8 cellular contexts compared by ENCODE assay signal in genomic region chr5:40678021-40678939, GRCh38. TPM values are rescaled to one million over a fixed set of nuclear protein-coding genes. Genes with fewer than 3 reads are reported as not detected.
DNase-seq lines count a peak whose midpoint lies in the region; ATAC-seq, FAIRE-seq and TF ChIP-seq lines count a peak whose summit lies in the region.

No MANE protein-coding gene starts in this region.

- H3K4me3 ChIP-seq in HAP-1 (peak overlapping the region; percentile 64), Peyer's patch (peak overlapping the region; percentile 66 to 82 (median 78)), endothelial cell of umbilical vein (replicated peaks in 1 of 3; ENCODE audit: insufficient read depth in 1 of 3, low read depth in 1 of 3, low read length in 3 of 3) (peak overlapping the region; percentile 45 to 76 (median 71)), pancreas (peak overlapping the region; percentile 74 to 91 (median 87))

- DNase-seq in HAP-1 (ENCODE audit: low spot score in 2 of 2) = no peak
- no peak for DNase-seq in Peyer's patch
- peak; percentile 66 for DNase-seq in endothelial cell of umbilical vein (ENCODE audit: low read depth, low spot score)
- no peak for DNase-seq in pancreas
- no peak for DNase-seq in NCI-H1048 (lab: John Stamatoyannopoulos, UW)
- no peak for DNase-seq in GDM1 (lab: John Stamatoyannopoulos, UW)
- DNase-seq in islet precursor cell = no peak

- in situ Hi-C loops in HAP-1 (cut with MboI; ENCODE audit: low sequenced_read_pairs) = loop anchor here (25.0 kb wide), 3 partner anchors 741 to 1091 kb away; no protein-coding TSS in a partner anchor

- H2AFZ ChIP-seq in endothelial cell of umbilical vein (ENCODE audit: low read depth, low read length) = no peak overlapping the region

- POLR2A ChIA-PET in endothelial cell of umbilical vein (lab: Charles Lee) = interaction anchor here (0.7 to 2.1 kb wide), 5 partner anchors 12 to 455 kb away, joined by 3 to 13 read pairs (median 6); no protein-coding TSS in a partner anchor

- peak overlapping the region; percentile 81 for H3K9ac ChIP-seq in endothelial cell of umbilical vein (replicated peaks; ENCODE audit: extremely low read depth, insufficient read depth, low read length)

- H3K27ac ChIP-seq in Peyer's patch (peak overlapping the region; percentile 81 to 94 (median 93)), endothelial cell of umbilical vein (ENCODE audit: insufficient read depth, low read depth, low read length) (peak overlapping the region; percentile 76), pancreas (peak overlapping the region; percentile 66 to 95 (median 84))

- peaks cover 4% of the 10 kb centered on the region; the same call in 1 of the 2 replicates for H3K4me1 ChIP-seq in HAP-1
- H3K4me1 ChIP-seq in Peyer's patch = peaks cover 0 to 19% (median 0%) of the 10 kb centered on the region in 4 donors
- peaks cover 26% of the 10 kb centered on the region for H3K4me1 ChIP-seq in endothelial cell of umbilical vein (ENCODE audit: control insufficient read depth, extremely low read depth, insufficient read depth, low read length)
- H3K4me1 ChIP-seq in pancreas = peaks cover 0 to 21% (median 9%) of the 10 kb centered on the region in 3 donors

- H3K79me2 ChIP-seq in endothelial cell of umbilical vein (ENCODE audit: control insufficient read depth, insufficient read depth, low read length) = peaks cover 54% of the 10 kb centered on the region

- FAIRE-seq in endothelial cell of umbilical vein (lab: Jason Lieb, UNC) (peak; percentile 82), pancreas (lab: Jason Lieb, UNC) (no peak)

- BruUV-seq in endothelial cell of umbilical vein (replicated peaks; lab: Mats Ljungman, UMichigan) = no TSS peak

- TF ChIP-seq CTCF in Peyer's patch (IDR thresholded peaks at IDR 0.05) = no peak
- TF ChIP-seq CTCF in endothelial cell of umbilical vein (IDR thresholded peaks at IDR 0.05; ENCODE audit: extremely low read depth in 1 of 2, insufficient read depth in 1 of 2, low read depth in 1 of 2, low read length in 2 of 2) = no peak
- no peak for TF ChIP-seq CTCF in pancreas (IDR thresholded peaks at IDR 0.05)

- H3K4me2 ChIP-seq in endothelial cell of umbilical vein (ENCODE audit: insufficient read depth, low read length) = peak overlapping the region; percentile 95

- CTCF ChIA-PET in endothelial cell of umbilical vein (lab: Charles Lee) = interaction anchor here (0.7 to 8.5 kb wide), 11 partner anchors 8 to 950 kb away, joined by 3 to 65 read pairs (median 5); no protein-coding TSS in a partner anchor

- 15 to 16% methylated on average over 7 of the region's 7 CpGs for WGBS in pancreas, 2 donors

- H4K20me1 ChIP-seq in endothelial cell of umbilical vein (replicated peaks; ENCODE audit: control insufficient read depth, extremely low read depth, insufficient read depth, low read length) = no peaks in the 10 kb centered on the region

- H3K27me3 ChIP-seq in HAP-1 (ENCODE audit: low read depth) = no peaks in the 10 kb centered on the region
- no peaks in the 10 kb centered on the region for H3K27me3 ChIP-seq in Peyer's patch
- H3K27me3 ChIP-seq in endothelial cell of umbilical vein (ENCODE audit: control insufficient read depth in 2 of 2, insufficient read depth in 2 of 2, low read length in 2 of 2) = no peaks in the 10 kb centered on the region
- no peaks in the 10 kb centered on the region for H3K27me3 ChIP-seq in pancreas

- TF ChIP-seq POLR2A in Peyer's patch (IDR thresholded peaks at IDR 0.05) (no peak), endothelial cell of umbilical vein (IDR thresholded peaks at IDR 0.05; ENCODE audit: low read depth, low read length) (no peak)

- no peaks in the 10 kb centered on the region for H3K9me3 ChIP-seq in HAP-1
- no peaks in the 10 kb centered on the region for H3K9me3 ChIP-seq in Peyer's patch
- H3K9me3 ChIP-seq in endothelial cell of umbilical vein (replicated peaks; ENCODE audit: control insufficient read depth, insufficient read depth, low read length) = no peaks in the 10 kb centered on the region
- H3K9me3 ChIP-seq in pancreas = no peaks in the 10 kb centered on the region

- dilution Hi-C loops in endothelial cell of umbilical vein (cut with MboI; ENCODE audit: extremely low pct_ligation_motif_present, low sequenced_read_pairs) = no loop called here

- H3K36me3 ChIP-seq in HAP-1 (replicated peaks) = no peaks in the 10 kb centered on the region
- H3K36me3 ChIP-seq in Peyer's patch = peaks cover 0 to 11% (median 0%) of the 10 kb centered on the region in 3 donors
- peaks cover 0 to 6% of the 10 kb centered on the region in 2 experiments for H3K36me3 ChIP-seq in endothelial cell of umbilical vein (ENCODE audit: control insufficient read depth in 2 of 2, extremely low read depth in 1 of 2, insufficient read depth in 2 of 2, low read length in 2 of 2)
- H3K36me3 ChIP-seq in pancreas = peaks cover 0 to 3% (median 0%) of the 10 kb centered on the region in 3 donors

- no peak for ATAC-seq in pancreas
- no peak for ATAC-seq in HG03442 (IDR thresholded peaks at IDR 0.05; ENCODE audit: unreplicated experiment)

- no peaks in the 10 kb centered on the region for H3K9me1 ChIP-seq in endothelial cell of umbilical vein (replicated peaks; ENCODE audit: control insufficient read depth, extremely low read depth, insufficient read depth, low read length)

- intact Hi-C loops in endothelial cell of umbilical vein (cut with micrococcal nuclease) = loop anchor here (1.0 to 5.0 kb wide), 4 partner anchors 157 to 571 kb away; no protein-coding TSS in a partner anchor
- intact Hi-C loops in pancreas (cut with DNase I) = no loop called here

TF ChIP-seq in endothelial cell of umbilical vein, 7 proteins besides CTCF, POLR2A, EP300 and RAD21:
- TF ChIP-seq POLR2AphosphoS5 (IDR thresholded peaks at IDR 0.05; ENCODE audit: insufficient read depth, low read depth, low read length) = no peak
- peak; percentile 22 for TF ChIP-seq GATA2 (IDR thresholded peaks at IDR 0.05; ENCODE audit: insufficient read depth, insufficient read length, low read depth, low read length)
- no peak for TF ChIP-seq JUN (IDR thresholded peaks at IDR 0.05; ENCODE audit: borderline replicate concordance, insufficient read depth, insufficient read length, low read depth)

RNA-seq across cellular contexts. Expression of gene PTGER4, which starts 1.4 kb away (rescaled TPM):
- total RNA-seq in Peyer's patch (100 to 1,000 TPM in 3 of 4 donors, 10 to 100 TPM in 1; 47.9 to 134 (median 116) TPM), endothelial cell of umbilical vein (22.5 and 23.6 TPM in 2 replicates), pancreas (10 to 100 TPM in 3 of 6 donors, 1 to 10 TPM in 3; 8.6 to 38.0 (median 13.3) TPM)
- polyA plus RNA-seq in endothelial cell of umbilical vein (35.9 and 37.4 TPM in 2 replicates), pancreas (10 to 100 TPM in 1 of 2 donors, 1 to 10 TPM in 1; 4.7 to 12.1 TPM)
- 15.6 and 34.0 TPM in 2 replicates for polyA plus RNA-seq in endothelial cell of umbilical vein (2011; cell fraction: cytosol; rRNA removed)
- polyA plus RNA-seq in endothelial cell of umbilical vein (2011; cell fraction: nucleus; rRNA removed) = 16.1 and 18.9 TPM in 2 replicates
- polyA plus RNA-seq in endothelial cell of umbilical vein (2012) = 14.7 and 21.5 TPM in 2 replicates
- 14.1 and 17.7 TPM in 2 replicates for polyA minus RNA-seq in endothelial cell of umbilical vein
- 3.5 TPM for polyA minus RNA-seq in endothelial cell of umbilical vein (2011; cell fraction: cytosol; rRNA and poly(A)+ RNA removed)
- 23.7 and 42.1 TPM in 2 replicates for polyA minus RNA-seq in endothelial cell of umbilical vein (2011; cell fraction: nucleus; rRNA and poly(A)+ RNA removed)
